Comparison of ENCODE assay signal across 8 cellular contexts in genomic region chr6:25490018-25490865, GRCh38.
A peak's percentile ranks its signal among the peaks of the same experiment; 100 is the strongest.
DNase-seq lines count a peak whose midpoint lies in the region; ATAC-seq and TF ChIP-seq lines count a peak whose summit lies in the region.

No MANE protein-coding gene starts in this region.

- POLR2A ChIA-PET in A673 (lab: Charles Lee; ENCODE audit: low non-redundant PET) = no interaction called here
- POLR2A ChIA-PET in activated CD4-positive, alpha-beta T cell treated with anti-CD3 and anti-CD28 coated beads for 36 hours (lab: Charles Lee) = no interaction called here

- no peak overlapping the region for H3K27ac Mint-ChIP-seq in activated CD4-positive, alpha-beta T cell treated with anti-CD3 and anti-CD28 coated beads for 36 hours
- H3K27ac Mint-ChIP-seq in chondrocyte (ENCODE audit: unreplicated experiment) = peak overlapping the region; percentile 78

- H3K4me3 Mint-ChIP-seq in activated CD4-positive, alpha-beta T cell treated with anti-CD3 and anti-CD28 coated beads for 36 hours = no peak overlapping the region
- H3K4me3 Mint-ChIP-seq in chondrocyte (ENCODE audit: unreplicated experiment) = no peak overlapping the region

- H3K4me1 ChIP-seq in A673 (ENCODE audit: insufficient read depth, low read length, poor library complexity, severe bottlenecking) = peaks cover 15% of the 10 kb centered on the region

- ATAC-seq in GM18867 (IDR thresholded peaks at IDR 0.05; ENCODE audit: unreplicated experiment) (peak; percentile 92), HG03378 (IDR thresholded peaks at IDR 0.05; ENCODE audit: unreplicated experiment) (peak; percentile 61), left lobe of liver (peak; percentile 100)
- peak; percentile 86 for ATAC-seq in activated CD4-positive, alpha-beta T cell treated with anti-CD3 and anti-CD28 coated beads for 36 hours

- no peaks in the 10 kb centered on the region for H3K27me3 Mint-ChIP-seq in activated CD4-positive, alpha-beta T cell treated with anti-CD3 and anti-CD28 coated beads for 36 hours
- H3K27me3 Mint-ChIP-seq in chondrocyte (ENCODE audit: low read depth) = no peaks in the 10 kb centered on the region

- CTCF ChIA-PET in A673 (lab: Charles Lee) = interaction anchor here (0.5 to 2.4 kb wide), 10 partner anchors 22 to 429 kb away, joined by 3 to 41 read pairs (median 3); partner anchors contain the start of gene CARMIL1
- CTCF ChIA-PET in activated CD4-positive, alpha-beta T cell treated with anti-CD3 and anti-CD28 coated beads for 36 hours (lab: Charles Lee) = interaction anchor here (0.6 to 6.5 kb wide), 54 partner anchors 9 to 383 kb away, joined by 3 to 141 read pairs (median 4); partner anchors contain the start of gene CARMIL1

- no peaks in the 10 kb centered on the region for H3K9me3 Mint-ChIP-seq in activated CD4-positive, alpha-beta T cell treated with anti-CD3 and anti-CD28 coated beads for 36 hours (ENCODE audit: low read depth)
- no peaks in the 10 kb centered on the region for H3K9me3 Mint-ChIP-seq in chondrocyte (ENCODE audit: low read depth)

- peaks cover 4% of the 10 kb centered on the region for H3K4me1 Mint-ChIP-seq in activated CD4-positive, alpha-beta T cell treated with anti-CD3 and anti-CD28 coated beads for 36 hours
- peaks cover 8% of the 10 kb centered on the region for H3K4me1 Mint-ChIP-seq in chondrocyte (ENCODE audit: low read depth)

- H3K36me3 ChIP-seq in A673 (ENCODE audit: insufficient read depth, low read length, poor library complexity, severe bottlenecking) = no peaks in the 10 kb centered on the region

- H3K36me3 Mint-ChIP-seq in activated CD4-positive, alpha-beta T cell treated with anti-CD3 and anti-CD28 coated beads for 36 hours (ENCODE audit: low read depth) = no peaks in the 10 kb centered on the region
- peaks cover 1% of the 10 kb centered on the region for H3K36me3 Mint-ChIP-seq in chondrocyte (ENCODE audit: low read depth)

- no peaks in the 10 kb centered on the region for H3K9me3 ChIP-seq in A673 (ENCODE audit: low read depth, low read length, poor library complexity, severe bottlenecking)

- no peak overlapping the region for H3K4me3 ChIP-seq in A673 (ENCODE audit: low read depth, low read length, poor library complexity, severe bottlenecking)

- no TSS peak for BruUV-seq in A673 (replicated peaks; lab: Mats Ljungman, UMichigan)

- H3K27ac ChIP-seq in A673 (ENCODE audit: low read depth, low read length, poor library complexity, severe bottlenecking) = no peak overlapping the region

- DNase-seq in A673 (ENCODE audit: low spot score) (peak; percentile 89), NCI-H460 (ENCODE audit: extremely low read depth, low read depth) (peak; percentile 59), chondrocyte (ENCODE audit: low spot score) (no peak), left lobe of liver (ENCODE audit: low spot score) (peak; percentile 78)
- peak; percentile 81 for DNase-seq in activated CD4-positive, alpha-beta T cell treated with anti-CD3 and anti-CD28 coated beads for 36 hours
- DNase-seq in stimulated activated CD4-positive, alpha-beta T cell treated with anti-CD3 and anti-CD28 coated beads, TNF-alpha, amount 100 ng/mL, for 1 hour (ENCODE audit: low read depth in 3 of 3, low spot score in 1 of 3) = peak; percentile 11 to 39 (median 23)

- intact Hi-C loops in A673 (cut with micrococcal nuclease; ENCODE audit: unreplicated experiment) = loop anchor here (1.0 to 5.0 kb wide), 2 partner anchors 112 to 211 kb away; partner anchors contain the start of gene CARMIL1
- intact Hi-C loops in activated CD4-positive, alpha-beta T cell treated with anti-CD3 and anti-CD28 coated beads for 36 hours (cut with DNase I, micrococcal nuclease) = loop anchor here (1.0 to 5.0 kb wide), 5 partner anchors 112 to 267 kb away; partner anchors contain the start of gene CARMIL1 (in 1 of the 2)

- peak; percentile 90 for TF ChIP-seq CTCF in A673 (conservative IDR thresholded peaks at IDR 0.05; ENCODE audit: low read depth, low read length)
- TF ChIP-seq CTCF in chondrocyte (IDR thresholded peaks at IDR 0.05) = peak; percentile 98

- H3K27me3 ChIP-seq in A673 (replicated peaks; ENCODE audit: insufficient read depth, low read depth, low read length, poor library complexity) = no peaks in the 10 kb centered on the region
